In the genomic region with DNA sequence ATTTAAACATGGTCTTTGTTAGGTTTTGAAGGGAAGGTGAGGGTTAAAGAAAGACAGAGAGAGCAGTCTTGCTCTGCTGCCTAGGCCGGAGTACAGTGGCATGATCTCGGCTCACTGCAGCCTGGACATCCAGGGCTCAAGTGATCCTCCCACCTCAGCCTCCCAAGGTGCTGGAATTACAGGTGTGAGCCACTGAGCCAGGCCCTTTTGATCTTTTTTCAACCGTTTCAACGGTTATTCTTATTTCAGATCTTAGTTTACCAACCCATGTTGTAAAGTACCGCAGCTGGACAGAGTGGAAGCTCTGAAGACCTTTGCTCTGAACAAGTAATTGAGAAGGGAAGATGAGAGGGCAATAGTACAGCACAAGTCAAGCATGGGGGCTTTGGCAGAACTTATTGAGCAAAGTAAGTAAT, we compare ENCODE assay signal across 1 cellular context.
A peak's percentile ranks its signal among the peaks of the same experiment; 100 is the strongest.
TF ChIP-seq lines count a peak whose summit lies in the region.

No MANE protein-coding gene starts in this region.

TF ChIP-seq in HepG2, 621 proteins besides CTCF, POLR2A, EP300 and RAD21 (continued from another document and continues in another):
- no peak for TF ChIP-seq ATF2 (CRISPR knock-in tag; IDR thresholded peaks at IDR 0.05)
- no peak for TF ChIP-seq SATB2 (CRISPR knock-in tag; IDR thresholded peaks at IDR 0.05)
- no peak for TF ChIP-seq BHLHE40 (IDR thresholded peaks at IDR 0.05; ENCODE audit: low read length)
- TF ChIP-seq RXRA (CRISPR knock-in tag; IDR thresholded peaks at IDR 0.05): no peak
- TF ChIP-seq TFDP2 (CRISPR knock-in tag; IDR thresholded peaks at IDR 0.05): 0 out of 2 replicates have a peak, but pooled peaks have one; percentile 16
- no peak for TF ChIP-seq ZNF788 (CRISPR knock-in tag; IDR thresholded peaks at IDR 0.05; ENCODE audit: borderline replicate concordance)
- TF ChIP-seq ZSCAN12 (CRISPR knock-in tag; IDR thresholded peaks at IDR 0.05): no peak
- TF ChIP-seq ZNF639 (CRISPR knock-in tag; conservative IDR thresholded peaks at IDR 0.05): no peak
- no peak for TF ChIP-seq RFX3 (CRISPR knock-in tag; IDR thresholded peaks at IDR 0.05)
- TF ChIP-seq SMAD1 (CRISPR knock-in tag; IDR thresholded peaks at IDR 0.05; ENCODE audit: borderline replicate concordance, low read depth): no peak
- TF ChIP-seq GATAD2A (CRISPR knock-in tag; IDR thresholded peaks at IDR 0.05): 0 out of 2 replicates have a peak, but pooled peaks have one; percentile 22
- TF ChIP-seq ZNF878 (CRISPR knock-in tag; IDR thresholded peaks at IDR 0.05): 0 out of 2 replicates have a peak, but pooled peaks have one; percentile 55
- no peak for TF ChIP-seq HIVEP1 (CRISPR knock-in tag; IDR thresholded peaks at IDR 0.05)
- no peak for TF ChIP-seq FOXO1 (CRISPR knock-in tag; IDR thresholded peaks at IDR 0.05)
- no peak for TF ChIP-seq ZNF660 (CRISPR knock-in tag; IDR thresholded peaks at IDR 0.05; ENCODE audit: borderline replicate concordance, low read depth)
- no peak for TF ChIP-seq POGK (CRISPR knock-in tag; conservative IDR thresholded peaks at IDR 0.05)
- no peak for TF ChIP-seq IKZF5 (CRISPR knock-in tag; IDR thresholded peaks at IDR 0.05)
- no peak for TF ChIP-seq ZNF230 (CRISPR knock-in tag; IDR thresholded peaks at IDR 0.05)
- no peak for TF ChIP-seq LCORL (IDR thresholded peaks at IDR 0.05)
- TF ChIP-seq LCORL (CRISPR knock-in tag; IDR thresholded peaks at IDR 0.05): peak; percentile 53; the same call in 1 of the 2 replicates
- TF ChIP-seq CHD2 (IDR thresholded peaks at IDR 0.05; ENCODE audit: low read depth, low read length): no peak
- TF ChIP-seq MXI1 (IDR thresholded peaks at IDR 0.05; ENCODE audit: borderline replicate concordance, low read depth, low read length): no peak
- no peak for TF ChIP-seq MIER3 (CRISPR knock-in tag; IDR thresholded peaks at IDR 0.05; ENCODE audit: borderline replicate concordance)
- TF ChIP-seq ZFYVE20 (CRISPR knock-in tag; IDR thresholded peaks at IDR 0.05; ENCODE audit: borderline replicate concordance, low read depth): no peak
- TF ChIP-seq FOSL2 (CRISPR knock-in tag; IDR thresholded peaks at IDR 0.05): no peak
- peak; percentile 59; the same call in 1 of the 2 replicates for TF ChIP-seq ZFY (CRISPR knock-in tag; IDR thresholded peaks at IDR 0.05)
- no peak for TF ChIP-seq HOMEZ (CRISPR knock-in tag; IDR thresholded peaks at IDR 0.05; ENCODE audit: low read depth)
- TF ChIP-seq, protein P1, sequence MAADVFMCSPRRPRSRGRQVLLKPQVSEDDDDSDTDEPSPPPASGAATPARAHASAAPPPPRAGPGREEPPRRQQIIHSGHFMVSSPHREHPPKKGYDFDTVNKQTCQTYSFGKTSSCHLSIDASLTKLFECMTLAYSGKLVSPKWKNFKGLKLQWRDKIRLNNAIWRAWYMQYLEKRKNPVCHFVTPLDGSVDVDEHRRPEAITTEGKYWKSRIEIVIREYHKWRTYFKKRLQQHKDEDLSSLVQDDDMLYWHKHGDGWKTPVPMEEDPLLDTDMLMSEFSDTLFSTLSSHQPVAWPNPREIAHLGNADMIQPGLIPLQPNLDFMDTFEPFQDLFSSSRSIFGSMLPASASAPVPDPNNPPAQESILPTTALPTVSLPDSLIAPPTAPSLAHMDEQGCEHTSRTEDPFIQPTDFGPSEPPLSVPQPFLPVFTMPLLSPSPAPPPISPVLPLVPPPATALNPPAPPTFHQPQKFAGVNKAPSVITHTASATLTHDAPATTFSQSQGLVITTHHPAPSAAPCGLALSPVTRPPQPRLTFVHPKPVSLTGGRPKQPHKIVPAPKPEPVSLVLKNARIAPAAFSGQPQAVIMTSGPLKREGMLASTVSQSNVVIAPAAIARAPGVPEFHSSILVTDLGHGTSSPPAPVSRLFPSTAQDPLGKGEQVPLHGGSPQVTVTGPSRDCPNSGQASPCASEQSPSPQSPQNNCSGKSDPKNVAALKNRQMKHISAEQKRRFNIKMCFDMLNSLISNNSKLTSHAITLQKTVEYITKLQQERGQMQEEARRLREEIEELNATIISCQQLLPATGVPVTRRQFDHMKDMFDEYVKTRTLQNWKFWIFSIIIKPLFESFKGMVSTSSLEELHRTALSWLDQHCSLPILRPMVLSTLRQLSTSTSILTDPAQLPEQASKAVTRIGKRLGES (CRISPR knock-in tag; IDR thresholded peaks at IDR 0.05; ENCODE audit: borderline replicate concordance): no peak
- no peak for TF ChIP-seq ZNF260 (CRISPR knock-in tag; IDR thresholded peaks at IDR 0.05; ENCODE audit: borderline replicate concordance, low read depth)
- TF ChIP-seq MBNL3 (CRISPR knock-in tag; conservative IDR thresholded peaks at IDR 0.05): no peak
- no peak for TF ChIP-seq EEA1 (CRISPR knock-in tag; IDR thresholded peaks at IDR 0.05; ENCODE audit: borderline replicate concordance)
- TF ChIP-seq REXO4 (CRISPR knock-in tag; IDR thresholded peaks at IDR 0.05; ENCODE audit: borderline replicate concordance): no peak
- TF ChIP-seq, protein P2, sequence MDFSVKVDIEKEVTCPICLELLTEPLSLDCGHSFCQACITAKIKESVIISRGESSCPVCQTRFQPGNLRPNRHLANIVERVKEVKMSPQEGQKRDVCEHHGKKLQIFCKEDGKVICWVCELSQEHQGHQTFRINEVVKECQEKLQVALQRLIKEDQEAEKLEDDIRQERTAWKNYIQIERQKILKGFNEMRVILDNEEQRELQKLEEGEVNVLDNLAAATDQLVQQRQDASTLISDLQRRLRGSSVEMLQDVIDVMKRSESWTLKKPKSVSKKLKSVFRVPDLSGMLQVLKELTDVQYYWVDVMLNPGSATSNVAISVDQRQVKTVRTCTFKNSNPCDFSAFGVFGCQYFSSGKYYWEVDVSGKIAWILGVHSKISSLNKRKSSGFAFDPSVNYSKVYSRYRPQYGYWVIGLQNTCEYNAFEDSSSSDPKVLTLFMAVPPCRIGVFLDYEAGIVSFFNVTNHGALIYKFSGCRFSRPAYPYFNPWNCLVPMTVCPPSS (IDR thresholded peaks at IDR 0.05): no peak
- no peak for TF ChIP-seq AGO2 (optimal IDR thresholded peaks at IDR 0.05; ENCODE audit: low read depth, low read length)
- peak; percentile 43; the same call in 1 of the 2 replicates for TF ChIP-seq ZNF687 (CRISPR knock-in tag; IDR thresholded peaks at IDR 0.05)
- TF ChIP-seq ZNF33B (CRISPR knock-in tag; IDR thresholded peaks at IDR 0.05): no peak
- no peak for TF ChIP-seq ELK4 (CRISPR knock-in tag; IDR thresholded peaks at IDR 0.05; ENCODE audit: borderline replicate concordance)
- no peak for TF ChIP-seq PAF1 (CRISPR knock-in tag; IDR thresholded peaks at IDR 0.05)
- TF ChIP-seq TBP (CRISPR knock-in tag; IDR thresholded peaks at IDR 0.05): no peak
- TF ChIP-seq ADNP (CRISPR knock-in tag; IDR thresholded peaks at IDR 0.05): no peak
- no peak for TF ChIP-seq ZNF460 (CRISPR knock-in tag; IDR thresholded peaks at IDR 0.05; ENCODE audit: borderline replicate concordance)
- TF ChIP-seq HNRNPK (IDR thresholded peaks at IDR 0.05; ENCODE audit: low read depth, low read length, poor library complexity, severe bottlenecking): no peak
- no peak for TF ChIP-seq ZNF552 (CRISPR knock-in tag; IDR thresholded peaks at IDR 0.05; ENCODE audit: borderline replicate concordance)
- no peak for TF ChIP-seq BCL6 (CRISPR knock-in tag; IDR thresholded peaks at IDR 0.05)
